Comparison of ENCODE assay signal across 15 cellular contexts in genomic region chr15:63186065-63186464, GRCh38. TPM values are rescaled to one million over a fixed set of nuclear protein-coding genes. Genes with fewer than 3 reads are reported as not detected.
DNase-seq lines count a peak whose midpoint lies in the region; ATAC-seq and TF ChIP-seq lines count a peak whose summit lies in the region.
"Had no signal": no experiment of that assay in that cellular context is flagged by ENCODE, and none has a peak within 500 bp of the region (broad histone marks: within the 10 kb centered on the region; RNA-seq: fewer than 3 reads in every experiment).

No MANE protein-coding gene starts in this region.

- no peak for ATAC-seq in PC-3
- no peak for ATAC-seq in HG03469 (IDR thresholded peaks at IDR 0.05; ENCODE audit: unreplicated experiment)

- H3K9ac ChIP-seq in PC-3 (ENCODE audit: low read length) (no peak overlapping the region), endodermal cell (ENCODE audit: extremely low read depth, low read length, poor library complexity, severe bottlenecking) (no peak overlapping the region)

- H3K27ac Mint-ChIP-seq in endodermal cell: no peak overlapping the region
- no peak overlapping the region for H3K27ac Mint-ChIP-seq in neural crest cell (ENCODE audit: unreplicated experiment)
- no peak overlapping the region for H3K27ac Mint-ChIP-seq in activated naive CD8-positive, alpha-beta T cell treated with anti-CD3 and anti-CD28 coated beads for 36 hours

- H3K9me3 Mint-ChIP-seq in endodermal cell: no peaks in the 10 kb centered on the region
- H3K9me3 Mint-ChIP-seq in neural crest cell: no peaks in the 10 kb centered on the region
- no peaks in the 10 kb centered on the region for H3K9me3 Mint-ChIP-seq in activated naive CD8-positive, alpha-beta T cell treated with anti-CD3 and anti-CD28 coated beads for 36 hours
- H3K9me3 Mint-ChIP-seq: CD8-positive, alpha-beta memory T cell; IgD-negative memory B cell had no signal

- CTCF ChIA-PET in PC-3 (lab: Charles Lee): interaction anchor here (0.5 to 0.7 kb wide), 2 partner anchors 91 to 138 kb away, joined by 3 to 4 read pairs; no protein-coding TSS in a partner anchor

- no peaks in the 10 kb centered on the region for H3K36me3 ChIP-seq in PC-3 (ENCODE audit: low read depth, low read length)
- no peaks in the 10 kb centered on the region for H3K36me3 ChIP-seq in endodermal cell (ENCODE audit: control insufficient read depth, insufficient read depth, low read length)
- H3K36me3 ChIP-seq: stomach had no signal

- DNase-seq in Caki2 (ENCODE audit: low read depth) (peak; percentile 20), PC-3 (peak; percentile 60), endodermal cell (peak; percentile 13), neural crest cell (ENCODE audit: low read depth, low spot score) (no peak), SK-N-DZ (ENCODE audit: low spot score) (no peak), iPS-NIHi7 (ENCODE audit: extremely low spot score) (no peak)
- DNase-seq in activated naive CD8-positive, alpha-beta T cell treated with anti-CD3 and anti-CD28 coated beads for 36 hours: no peak
- DNase-seq: activated CD8-positive, alpha-beta memory T cell treated with anti-CD3 and anti-CD28 coated beads for 24 hours; activated naive CD4-positive, alpha-beta T cell treated with Interleukin-2 at 50 U/mL for 16 hours; CD8-positive, alpha-beta memory T cell; NCI-H1436; SHP77; stomach had no signal

- H3F3A ChIP-seq in PC-3 (ENCODE audit: low read length, unreplicated experiment): no peaks in the 10 kb centered on the region

- no peaks in the 10 kb centered on the region for H3K9me2 ChIP-seq in PC-3 (replicated peaks; ENCODE audit: low read length)

- intact Hi-C loops in PC-3 (cut with micrococcal nuclease): no loop called here

- H3K27me3 ChIP-seq in PC-3 (ENCODE audit: low read length) (no peaks in the 10 kb centered on the region), endodermal cell (ENCODE audit: control insufficient read depth, insufficient read depth, low read length, poor library complexity, severe bottlenecking) (peaks cover 7% of the 10 kb centered on the region)
- H3K27me3 ChIP-seq: stomach had no signal

- H4K20me1 ChIP-seq in PC-3 (ENCODE audit: low read length): no peaks in the 10 kb centered on the region

- in situ Hi-C loops in Caki2 (cut with HindIII; ENCODE audit: low pct_unique_long_range_greater_than_20kb, low sequenced_read_pairs): no loop called here

- no peak overlapping the region for H3K4me3 ChIP-seq in PC-3 (ENCODE audit: low read length)
- H3K4me3 ChIP-seq in endodermal cell (ENCODE audit: low read length): no peak overlapping the region
- H3K4me3 ChIP-seq: stomach had no signal

- 92 to 100% methylated on average over 2 of the region's 2 CpGs for WGBS in endodermal cell (ENCODE audit: insufficient coverage in 1 of 2, insufficient read length in 1 of 2), 2 experiments

- H3K4me1 Mint-ChIP-seq in endodermal cell: peaks cover 19% of the 10 kb centered on the region
- H3K4me1 Mint-ChIP-seq in neural crest cell: peaks cover 42% of the 10 kb centered on the region
- H3K4me1 Mint-ChIP-seq in activated naive CD8-positive, alpha-beta T cell treated with anti-CD3 and anti-CD28 coated beads for 36 hours: peaks cover 24% of the 10 kb centered on the region

- peak overlapping the region; percentile 50; the same call in 1 of the 2 replicates for H2AFZ ChIP-seq in PC-3 (ENCODE audit: low read length)

- TF ChIP-seq CTCF in PC-3 (conservative IDR thresholded peaks at IDR 0.05; ENCODE audit: low read depth, low read length) (no peak), endodermal cell (conservative IDR thresholded peaks at IDR 0.05) (no peak), neural crest cell (conservative IDR thresholded peaks at IDR 0.05) (no peak)

- H3K4me2 ChIP-seq in PC-3 (ENCODE audit: low read length): peak overlapping the region; percentile 26

- POLR2A ChIA-PET in PC-3 (lab: Charles Lee; ENCODE audit: unreplicated experiment): no interaction called here

- H3K36me3 Mint-ChIP-seq in endodermal cell (ENCODE audit: low read depth) (no peaks in the 10 kb centered on the region), neural crest cell (ENCODE audit: low read depth) (no peaks in the 10 kb centered on the region)
- peaks cover 10% of the 10 kb centered on the region for H3K36me3 Mint-ChIP-seq in activated naive CD8-positive, alpha-beta T cell treated with anti-CD3 and anti-CD28 coated beads for 36 hours
- H3K36me3 Mint-ChIP-seq: IgD-negative memory B cell had no signal

- H3K9me3 ChIP-seq in PC-3 (ENCODE audit: low read length) (no peaks in the 10 kb centered on the region), endodermal cell (ENCODE audit: control insufficient read depth, low read length) (no peaks in the 10 kb centered on the region)
- H3K9me3 ChIP-seq: stomach had no signal

- H3K27ac ChIP-seq in PC-3 (ENCODE audit: low read length): no peak overlapping the region; the same call in 1 of the 2 replicates
- H3K27ac ChIP-seq in endodermal cell (ENCODE audit: low read depth, low read length): no peak overlapping the region
- H3K27ac ChIP-seq: stomach had no signal

- H3K79me2 ChIP-seq in PC-3 (ENCODE audit: low read length): peaks cover 14% of the 10 kb centered on the region

- BruUV-seq in PC-3 (replicated peaks; lab: Mats Ljungman, UMichigan): no TSS peak

- H3K27me3 Mint-ChIP-seq in endodermal cell (ENCODE audit: insufficient read depth) (peaks cover 9% of the 10 kb centered on the region), neural crest cell (ENCODE audit: low read depth) (no peaks in the 10 kb centered on the region)
- H3K27me3 Mint-ChIP-seq in activated naive CD8-positive, alpha-beta T cell treated with anti-CD3 and anti-CD28 coated beads for 36 hours: no peaks in the 10 kb centered on the region
- H3K27me3 Mint-ChIP-seq: CD8-positive, alpha-beta memory T cell; IgD-negative memory B cell had no signal

- peaks cover 30% of the 10 kb centered on the region for H3K4me1 ChIP-seq in PC-3 (ENCODE audit: insufficient read depth, low read length)
- H3K4me1 ChIP-seq in endodermal cell (ENCODE audit: control insufficient read depth, insufficient read depth, low read length): peaks cover 10% of the 10 kb centered on the region

- H3K4me3 Mint-ChIP-seq in endodermal cell: no peak overlapping the region
- H3K4me3 Mint-ChIP-seq in neural crest cell: peak overlapping the region; percentile 25
- H3K4me3 Mint-ChIP-seq in activated naive CD8-positive, alpha-beta T cell treated with anti-CD3 and anti-CD28 coated beads for 36 hours: no peak overlapping the region

RNA-seq across cellular contexts. Expression of gene RAB8B, which starts 3.3 kb away (rescaled TPM):
- 8.0 and 10.4 TPM in 2 replicates for total RNA-seq in Caki2 (2014; rRNA removed; shearing (Covaris generic); ENCODE audit: low replicate concordance)
- 6.2 and 8.5 TPM in 2 replicates for total RNA-seq in PC-3 (2014; rRNA removed)
- total RNA-seq in endodermal cell: 10 to 100 TPM; 21.9 to 28.8 TPM
- polyA plus RNA-seq in endodermal cell (2013, experiment 1 of 2): 27.5 TPM
- polyA plus RNA-seq in endodermal cell (2013, experiment 2 of 2): 27.5 TPM
- total RNA-seq in neural crest cell: 51.0 and 58.4 TPM in 2 replicates
- polyA plus RNA-seq in SK-N-DZ (2014; cell fraction: cytosol; rRNA removed): 16.8 and 17.2 TPM in 2 replicates
- polyA plus RNA-seq in SK-N-DZ (2014; cell fraction: nucleus; rRNA removed): 10.5 and 11.0 TPM in 2 replicates
- total RNA-seq in activated naive CD8-positive, alpha-beta T cell treated with anti-CD3 and anti-CD28 coated beads for 36 hours: 100 to 1,000 TPM; 231 to 239 TPM

RNA-seq across cellular contexts. Expression of gene RPS27L, which starts 28.8 kb away (rescaled TPM):
- total RNA-seq in Caki2 (2014; rRNA removed; shearing (Covaris generic); ENCODE audit: low replicate concordance): 227 and 360 TPM in 2 replicates
- total RNA-seq in PC-3 (2014; rRNA removed) (33.9 and 48.5 TPM in 2 replicates), endodermal cell (10 to 100 TPM; 56.2 to 68.8 TPM), neural crest cell (85.2 and 86.6 TPM in 2 replicates)
- polyA plus RNA-seq in endodermal cell (2013, experiment 1 of 2): 187 TPM
- polyA plus RNA-seq in endodermal cell (2013, experiment 2 of 2): 190 TPM
- polyA plus RNA-seq in SK-N-DZ (2014; cell fraction: cytosol; rRNA removed): 38.8 and 44.2 TPM in 2 replicates
- polyA plus RNA-seq in SK-N-DZ (2014; cell fraction: nucleus; rRNA removed): 36.0 and 47.6 TPM in 2 replicates
- total RNA-seq in activated naive CD8-positive, alpha-beta T cell treated with anti-CD3 and anti-CD28 coated beads for 36 hours: 100 to 1,000 TPM; 132 TPM

Comparison
In these comparisons a context has a peak if more than half of its experiments do, and no peak if none do; other contexts are left out.
1. DNase-seq: peak in Caki2 (single experiment), PC-3 (single experiment) and endodermal cell (single experiment); none in neural crest cell (single experiment), SK-N-DZ (single experiment), iPS-NIHi7 (single experiment) and activated naive CD8-positive, alpha-beta T cell treated with anti-CD3 and anti-CD28 coated beads for 36 hours (single experiment).